ENCODE assay signal across 7 cellular contexts in genomic region chr22:42932857-42933782, GRCh38.
DNase-seq lines count a peak whose midpoint lies in the region; ATAC-seq and TF ChIP-seq lines count a peak whose summit lies in the region.

No MANE protein-coding gene starts in this region.

- no peaks in the 10 kb centered on the region for H3K36me3 ChIP-seq in thoracic aorta

- no peaks in the 10 kb centered on the region for H3K36me3 Mint-ChIP-seq in activated CD8-positive, alpha-beta memory T cell treated with anti-CD3 and anti-CD28 coated beads, Interleukin-2, amount 10 ng/mL, durations not matched to agents 7 days and 5 days

- H3K27ac ChIP-seq in layer of hippocampus (ENCODE audit: low read depth, low read length) (peak overlapping the region; percentile 72), thoracic aorta (peak overlapping the region; percentile 94 to 97)

- peak overlapping the region; percentile 34 for H3K27ac Mint-ChIP-seq in activated CD8-positive, alpha-beta memory T cell treated with anti-CD3 and anti-CD28 coated beads, Interleukin-2, amount 10 ng/mL, durations not matched to agents 7 days and 5 days

- CTCF ChIA-PET in activated CD8-positive, alpha-beta memory T cell treated with anti-CD3 and anti-CD28 coated beads, Interleukin-2, amount 10 ng/mL, durations not matched to agents 7 days and 5 days (lab: Charles Lee), result interaction anchor here (0.9 kb wide), 1 partner anchor 101 kb away, joined by 3 read pairs; no protein-coding TSS in a partner anchor

- no peak for DNase-seq in activated CD8-positive, alpha-beta memory T cell treated with anti-CD3 and anti-CD28 coated beads, Interleukin-2, amount 10 ng/mL, durations not matched to agents 7 days and 5 days
- no peak for DNase-seq in thoracic aorta (ENCODE audit: low spot score)
- no peak for DNase-seq in NCI-H748 (lab: John Stamatoyannopoulos, UW; ENCODE audit: unreplicated experiment)
- no peak for DNase-seq in NCI-H2227 treated with DMSO at 0.1 percent for 48 hours (lab: John Stamatoyannopoulos, UW)

- no peaks in the 10 kb centered on the region for H3K9me3 Mint-ChIP-seq in activated CD8-positive, alpha-beta memory T cell treated with anti-CD3 and anti-CD28 coated beads, Interleukin-2, amount 10 ng/mL, durations not matched to agents 7 days and 5 days (ENCODE audit: low read depth)

- TF ChIP-seq CTCF in thoracic aorta (IDR thresholded peaks at IDR 0.05), result no peak

- ATAC-seq in GM18861 (IDR thresholded peaks at IDR 0.05; ENCODE audit: unreplicated experiment) (peak; percentile 38), HG02885 (IDR thresholded peaks at IDR 0.05; ENCODE audit: poor library complexity, unreplicated experiment) (peak; percentile 61), thoracic aorta (ENCODE audit: insufficient number of reproducible peaks, low FRiP score, low read depth) (no peak)
- ATAC-seq in activated CD8-positive, alpha-beta memory T cell treated with anti-CD3 and anti-CD28 coated beads, Interleukin-2, amount 10 ng/mL, durations not matched to agents 7 days and 5 days, result peak; percentile 52

- H3K27me3 Mint-ChIP-seq in activated CD8-positive, alpha-beta memory T cell treated with anti-CD3 and anti-CD28 coated beads, Interleukin-2, amount 10 ng/mL, durations not matched to agents 7 days and 5 days, result no peaks in the 10 kb centered on the region

- H3K4me1 Mint-ChIP-seq in activated CD8-positive, alpha-beta memory T cell treated with anti-CD3 and anti-CD28 coated beads, Interleukin-2, amount 10 ng/mL, durations not matched to agents 7 days and 5 days, result peaks cover 51% of the 10 kb centered on the region

- peaks cover 92 to 98% of the 10 kb centered on the region in 2 donors for H3K4me1 ChIP-seq in thoracic aorta (ENCODE audit: control insufficient read depth in 1 of 2, low read depth in 2 of 2)

- no peaks in the 10 kb centered on the region for H3K9me3 ChIP-seq in thoracic aorta

- peak overlapping the region; percentile 57 for H3K4me3 ChIP-seq in thoracic aorta

- H3K4me3 Mint-ChIP-seq in activated CD8-positive, alpha-beta memory T cell treated with anti-CD3 and anti-CD28 coated beads, Interleukin-2, amount 10 ng/mL, durations not matched to agents 7 days and 5 days, result no peak overlapping the region

- no peaks in the 10 kb centered on the region for H3K27me3 ChIP-seq in layer of hippocampus (ENCODE audit: control insufficient read depth, insufficient read depth, low read length)
- H3K27me3 ChIP-seq in thoracic aorta (replicated peaks; ENCODE audit: insufficient read depth), result no peaks in the 10 kb centered on the region
